In the genomic region with DNA sequence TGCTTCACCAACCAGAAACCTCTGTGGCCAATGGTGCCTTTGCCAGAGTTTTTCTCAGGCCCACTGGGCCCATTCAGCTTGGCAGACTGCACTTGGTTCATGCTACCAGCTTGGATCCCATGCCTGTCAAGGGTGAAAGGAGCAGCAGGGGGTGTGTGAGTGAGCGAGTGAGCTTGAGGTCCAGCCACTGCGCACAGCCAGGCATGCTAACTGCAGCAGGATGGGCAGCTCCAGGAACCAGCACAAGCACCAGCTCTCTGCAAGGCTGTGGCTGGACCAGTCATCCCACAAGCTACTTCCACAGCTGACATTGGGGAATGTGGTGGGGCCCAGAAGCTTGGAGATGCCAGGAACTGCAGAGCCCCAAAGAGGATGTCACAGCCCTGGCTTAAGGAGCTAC, we compare ENCODE assay signal across 35 cellular contexts.
"Had no signal": no experiment of that assay in that cellular context is flagged by ENCODE, and none has a peak within 500 bp of the region (broad histone marks: within the 10 kb centered on the region; RNA-seq: fewer than 3 reads in every experiment).

No MANE protein-coding gene starts in this region.

- FAIRE-seq: colon had no signal

- DNase-seq: activated B cell treated with CpG ODN at 0.5 μM for 24 hours; activated CD4-positive, alpha-beta T cell treated with anti-CD3 and anti-CD28 coated beads for 48 hours; activated CD4-positive, alpha-beta T cell treated with anti-CD3 and anti-CD28 coated beads, Interleukin-2, amount 50 U/mL, for 1 hour; activated CD4-positive, alpha-beta T cell treated with anti-CD3 and anti-CD28 coated beads, Interleukin-2, amount 50 U/mL, for 48 hours; activated CD8-positive, alpha-beta memory T cell treated with anti-CD3 and anti-CD28 coated beads for 24 hours; activated CD8-positive, alpha-beta T cell treated with anti-CD3 and anti-CD28 coated beads for 36 hours; activated effector memory CD4-positive, alpha-beta T cell treated with Interleukin-2 at 50 U/mL for 16 hours; activated gamma-delta T cell treated with Interleukin-2 at 50 U/mL for 16 hours; activated naive CD4-positive, alpha-beta T cell treated with anti-CD3 and anti-CD28 coated beads for 36 hours; activated naive CD8-positive, alpha-beta T cell treated with anti-CD3 and anti-CD28 coated beads for 36 hours; activated naive CD8-positive, alpha-beta T cell treated with anti-CD3 and anti-CD28 coated beads, Interleukin-2, amount 50 U/mL, for 24 hours; activated T-cell treated with anti-CD3 and anti-CD28 coated beads, Interleukin-2, amount 50 U/mL, for 4 hours; adrenal gland; central memory CD4-positive, alpha-beta T cell; cortex of kidney; dermis blood vessel endothelial cell; effector CD4-positive, alpha-beta T cell; effector memory CD8-positive, alpha-beta T cell; esophagus squamous epithelium; foreskin melanocyte; head of caudate nucleus; T-helper 1 cell; T-helper 17 cell; T1000; WERI-Rb-1 had no signal

- H3K27ac Mint-ChIP-seq: activated B cell treated with CpG ODN at 0.5 μM for 24 hours; activated CD8-positive, alpha-beta T cell treated with anti-CD3 and anti-CD28 coated beads for 36 hours; activated naive CD4-positive, alpha-beta T cell treated with anti-CD3 and anti-CD28 coated beads for 36 hours; activated naive CD4-positive, alpha-beta T cell treated with anti-CD3 and anti-CD28 coated beads, Interleukin-2, amount 50 U/mL, for 24 hours; activated naive CD8-positive, alpha-beta T cell treated with anti-CD3 and anti-CD28 coated beads for 36 hours; activated naive CD8-positive, alpha-beta T cell treated with anti-CD3 and anti-CD28 coated beads, Interleukin-2, amount 50 U/mL, for 24 hours; activated T-helper 17 cell treated with anti-CD3 and anti-CD28 coated beads, Interleukin-2, amount 50 U/mL, for 72 hours; brain; T-helper 17 cell; T-helper 2 cell treated with Interferon-gamma antibody and Interleukin-4, amounts not matched to agents 5 μg/mL and 100 μg/mL, for 36 hours had no signal

- H3K9me3 Mint-ChIP-seq: activated B cell treated with CpG ODN at 0.5 μM for 24 hours; activated naive CD4-positive, alpha-beta T cell treated with anti-CD3 and anti-CD28 coated beads, Interleukin-2, amount 50 U/mL, for 24 hours; effector memory CD8-positive, alpha-beta T cell; T-helper 2 cell treated with Interferon-gamma antibody and Interleukin-4, amounts not matched to agents 5 μg/mL and 100 μg/mL, for 36 hours had no signal

- H3K4me3 ChIP-seq: adrenal gland, ascending aorta, breast epithelium, cardiac muscle cell, esophagus squamous epithelium had no signal

- H3K36me3 ChIP-seq: adrenal gland, ascending aorta, breast epithelium, cardiac muscle cell, esophagus squamous epithelium, WERI-Rb-1 had no signal

- H3K4me1 Mint-ChIP-seq: activated T-helper 17 cell treated with anti-CD3 and anti-CD28 coated beads, Interleukin-2, amount 50 U/mL, for 72 hours; brain; T-helper 17 cell had no signal

- H3K27ac ChIP-seq: adrenal gland, ascending aorta, breast epithelium, cardiac muscle cell, epithelial cell of prostate, esophagus squamous epithelium, WERI-Rb-1 had no signal

- H3K4me3 Mint-ChIP-seq: activated B cell treated with CpG ODN at 0.5 μM for 24 hours; activated CD8-positive, alpha-beta T cell treated with anti-CD3 and anti-CD28 coated beads for 36 hours; activated naive CD4-positive, alpha-beta T cell treated with anti-CD3 and anti-CD28 coated beads for 36 hours; activated naive CD4-positive, alpha-beta T cell treated with anti-CD3 and anti-CD28 coated beads, Interleukin-2, amount 50 U/mL, for 24 hours; activated naive CD8-positive, alpha-beta T cell treated with anti-CD3 and anti-CD28 coated beads for 36 hours; activated naive CD8-positive, alpha-beta T cell treated with anti-CD3 and anti-CD28 coated beads, Interleukin-2, amount 50 U/mL, for 24 hours; activated T-cell treated with anti-CD3 and anti-CD28 coated beads, Interleukin-2, amount 50 U/mL, for 4 hours; activated T-helper 17 cell treated with anti-CD3 and anti-CD28 coated beads, Interleukin-2, amount 50 U/mL, for 72 hours; brain; effector memory CD8-positive, alpha-beta T cell; T-helper 17 cell; T-helper 2 cell treated with Interferon-gamma antibody and Interleukin-4, amounts not matched to agents 5 μg/mL and 100 μg/mL, for 36 hours had no signal

- ATAC-seq: activated CD4-positive, CD25-positive, alpha-beta regulatory T cell treated with anti-CD3 and anti-CD28 coated beads, Interleukin-2, amount 50 U/mL, for 24 hours; activated CD8-positive, alpha-beta T cell treated with anti-CD3 and anti-CD28 coated beads for 36 hours; activated naive CD8-positive, alpha-beta T cell treated with anti-CD3 and anti-CD28 coated beads, Interleukin-2, amount 50 U/mL, for 24 hours; activated T-cell treated with anti-CD3 and anti-CD28 coated beads, Interleukin-2, amount 50 U/mL, for 4 hours; activated T-helper 17 cell treated with anti-CD3 and anti-CD28 coated beads, Interleukin-2, amount 50 U/mL, for 72 hours; effector memory CD8-positive, alpha-beta T cell; T-helper 17 cell had no signal

- H3K27me3 ChIP-seq: adrenal gland, ascending aorta, breast epithelium, cardiac muscle cell, esophagus squamous epithelium had no signal

- H3K36me3 Mint-ChIP-seq: brain had no signal

- H3K4me1 ChIP-seq: adrenal gland, ascending aorta, breast epithelium, esophagus squamous epithelium had no signal

- H3K27me3 Mint-ChIP-seq: activated B cell treated with CpG ODN at 0.5 μM for 24 hours; activated CD8-positive, alpha-beta T cell treated with anti-CD3 and anti-CD28 coated beads for 36 hours; activated naive CD4-positive, alpha-beta T cell treated with anti-CD3 and anti-CD28 coated beads, Interleukin-2, amount 50 U/mL, for 24 hours; activated naive CD8-positive, alpha-beta T cell treated with anti-CD3 and anti-CD28 coated beads for 36 hours; activated naive CD8-positive, alpha-beta T cell treated with anti-CD3 and anti-CD28 coated beads, Interleukin-2, amount 50 U/mL, for 24 hours; activated T-helper 17 cell treated with anti-CD3 and anti-CD28 coated beads, Interleukin-2, amount 50 U/mL, for 72 hours; effector memory CD8-positive, alpha-beta T cell; T-helper 17 cell had no signal

- H3K9me3 ChIP-seq: adrenal gland, ascending aorta, breast epithelium, esophagus squamous epithelium had no signal
